Comparison of ENCODE assay signal across 8 cellular contexts in the genomic region with DNA sequence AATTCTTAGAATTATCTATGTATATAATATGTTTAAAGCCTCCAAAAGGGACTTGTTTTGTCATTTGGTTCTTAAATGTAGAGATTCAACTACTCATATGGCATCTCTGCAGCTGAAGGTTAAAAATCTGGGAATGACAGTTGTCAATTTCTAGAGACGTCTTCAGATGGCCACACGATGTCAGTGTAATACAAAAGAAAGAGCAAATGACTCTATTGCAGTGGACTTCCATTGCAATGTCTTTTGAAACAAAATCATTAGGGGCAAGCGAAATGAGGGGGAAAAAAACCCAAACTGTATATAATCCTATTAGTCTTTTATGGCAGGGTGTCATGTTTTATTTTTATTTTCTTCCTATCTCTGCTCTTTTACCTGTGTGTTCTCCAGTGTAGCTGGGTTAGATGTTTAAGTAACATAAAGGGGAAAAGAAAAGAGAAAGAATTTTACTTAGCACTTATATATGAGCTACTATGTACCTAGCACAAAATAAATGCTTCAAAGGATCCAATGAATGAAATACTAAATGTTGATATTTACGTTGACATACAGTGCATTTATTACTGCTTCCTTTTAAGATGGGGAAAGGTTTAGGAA. TPM values are rescaled to one million over a fixed set of nuclear protein-coding genes. Genes with fewer than 3 reads are reported as not detected.
DNase-seq lines count a peak whose midpoint lies in the region; ATAC-seq, FAIRE-seq and TF ChIP-seq lines count a peak whose summit lies in the region.

No MANE protein-coding gene starts in this region.

- H3K9ac ChIP-seq in astrocyte (ENCODE audit: low read length): no peak overlapping the region

- no peaks in the 10 kb centered on the region for H3K27me3 Mint-ChIP-seq in astrocyte (ENCODE audit: low read depth, unreplicated experiment)
- peaks cover 4% of the 10 kb centered on the region for H3K27me3 Mint-ChIP-seq in activated T-cell treated with anti-CD3 and anti-CD28 coated beads, Interleukin-2, amount 50 U/mL, for 4 hours (ENCODE audit: low read depth)

- DNase-seq in DMS114 treated with DMSO at 0.1 percent for 48 hours (lab: John Stamatoyannopoulos, UW; ENCODE audit: unreplicated experiment): peak; percentile 22
- DNase-seq in M059J (ENCODE audit: low read depth): peak; percentile 72
- DNase-seq in astrocyte (ENCODE audit: low read depth): peak; percentile 26
- DNase-seq in kidney glomerular epithelial cell (lab: John Stamatoyannopoulos, UW): peak; percentile 80
- DNase-seq in activated T-cell treated with anti-CD3 and anti-CD28 coated beads, Interleukin-2, amount 50 U/mL, for 4 hours: no peak

- no peak for ATAC-seq in HG03565 (IDR thresholded peaks at IDR 0.05; ENCODE audit: unreplicated experiment)
- ATAC-seq in GM21526 (IDR thresholded peaks at IDR 0.05; ENCODE audit: low FRiP score, unreplicated experiment): no peak
- no peak for ATAC-seq in activated T-cell treated with anti-CD3 and anti-CD28 coated beads, Interleukin-2, amount 50 U/mL, for 4 hours
- no peak for ATAC-seq in HG03457 (IDR thresholded peaks at IDR 0.05; ENCODE audit: unreplicated experiment)

- no peaks in the 10 kb centered on the region for H3K4me1 Mint-ChIP-seq in astrocyte (ENCODE audit: low read depth, unreplicated experiment)
- H3K4me1 Mint-ChIP-seq in activated T-cell treated with anti-CD3 and anti-CD28 coated beads, Interleukin-2, amount 50 U/mL, for 4 hours (ENCODE audit: low read depth): no peaks in the 10 kb centered on the region

- H3K9me3 ChIP-seq in astrocyte (ENCODE audit: insufficient read depth, low read depth, low read length): no peaks in the 10 kb centered on the region

- H3K27ac Mint-ChIP-seq in astrocyte (ENCODE audit: unreplicated experiment): no peak overlapping the region

- no peak overlapping the region for H3K4me3 Mint-ChIP-seq in astrocyte (ENCODE audit: unreplicated experiment)
- no peak overlapping the region for H3K4me3 Mint-ChIP-seq in activated T-cell treated with anti-CD3 and anti-CD28 coated beads, Interleukin-2, amount 50 U/mL, for 4 hours

- no peaks in the 10 kb centered on the region for H4K20me1 ChIP-seq in astrocyte (ENCODE audit: insufficient read depth, low read length)

- no peak overlapping the region for H3K4me3 ChIP-seq in astrocyte (ENCODE audit: insufficient read depth, low read depth, low read length)

- no peaks in the 10 kb centered on the region for H3K36me3 ChIP-seq in astrocyte (ENCODE audit: insufficient read depth, low read length)

- H3K27ac ChIP-seq in astrocyte (ENCODE audit: low read depth, low read length): no peak overlapping the region

- no peak overlapping the region for H2AFZ ChIP-seq in astrocyte (ENCODE audit: low read depth, low read length)

- H3K9me3 Mint-ChIP-seq in astrocyte (ENCODE audit: unreplicated experiment): peaks cover 7% of the 10 kb centered on the region
- peaks cover 9% of the 10 kb centered on the region for H3K9me3 Mint-ChIP-seq in activated T-cell treated with anti-CD3 and anti-CD28 coated beads, Interleukin-2, amount 50 U/mL, for 4 hours

- no peak overlapping the region for H3K4me2 ChIP-seq in astrocyte (ENCODE audit: low read length)

- TF ChIP-seq CTCF in astrocyte (IDR thresholded peaks at IDR 0.05; ENCODE audit: insufficient read depth, low read depth, low read length): peak; percentile 58

- no peak for FAIRE-seq in astrocyte (lab: Jason Lieb, UNC)

- no peaks in the 10 kb centered on the region for H3K27me3 ChIP-seq in astrocyte (ENCODE audit: insufficient read depth, low read length)

- peaks cover 5% of the 10 kb centered on the region for H3K4me1 ChIP-seq in astrocyte (ENCODE audit: insufficient read depth, low read length)

- H3K79me2 ChIP-seq in astrocyte (ENCODE audit: insufficient read depth, low read length): no peaks in the 10 kb centered on the region

- no peaks in the 10 kb centered on the region for H3K36me3 Mint-ChIP-seq in astrocyte (ENCODE audit: low read depth, unreplicated experiment)
- no peaks in the 10 kb centered on the region for H3K36me3 Mint-ChIP-seq in activated T-cell treated with anti-CD3 and anti-CD28 coated beads, Interleukin-2, amount 50 U/mL, for 4 hours (ENCODE audit: insufficient read depth)

RNA-seq across cellular contexts. Expression of gene CCN2, which starts 26.2 kb away (rescaled TPM):
- 44.5 and 76.7 TPM in 2 replicates for total RNA-seq in M059J (2014; rRNA removed; shearing (Covaris generic))
- total RNA-seq in astrocyte: 1,138 and 1,253 TPM in 2 replicates
- under 1 TPM; 0.32 to 0.41 (median 0.33) TPM for total RNA-seq in activated T-cell treated with anti-CD3 and anti-CD28 coated beads, Interleukin-2, amount 50 U/mL, for 4 hours

Comparison
In these comparisons a context has a peak if more than half of its experiments do, and no peak if none do; other contexts are left out.
1. RNA of gene CCN2, which starts 26.2 kb away (total RNA-seq): 1,138 to 1,253 TPM in astrocyte and 44.5 to 76.7 TPM in M059J; 0.32 to 0.41 TPM in activated T-cell treated with anti-CD3 and anti-CD28 coated beads, Interleukin-2, amount 50 U/mL, for 4 hours; every median in the first group is over 10 times any median in the second.